ENCODE assay signal across 1 cellular context in the genomic region with DNA sequence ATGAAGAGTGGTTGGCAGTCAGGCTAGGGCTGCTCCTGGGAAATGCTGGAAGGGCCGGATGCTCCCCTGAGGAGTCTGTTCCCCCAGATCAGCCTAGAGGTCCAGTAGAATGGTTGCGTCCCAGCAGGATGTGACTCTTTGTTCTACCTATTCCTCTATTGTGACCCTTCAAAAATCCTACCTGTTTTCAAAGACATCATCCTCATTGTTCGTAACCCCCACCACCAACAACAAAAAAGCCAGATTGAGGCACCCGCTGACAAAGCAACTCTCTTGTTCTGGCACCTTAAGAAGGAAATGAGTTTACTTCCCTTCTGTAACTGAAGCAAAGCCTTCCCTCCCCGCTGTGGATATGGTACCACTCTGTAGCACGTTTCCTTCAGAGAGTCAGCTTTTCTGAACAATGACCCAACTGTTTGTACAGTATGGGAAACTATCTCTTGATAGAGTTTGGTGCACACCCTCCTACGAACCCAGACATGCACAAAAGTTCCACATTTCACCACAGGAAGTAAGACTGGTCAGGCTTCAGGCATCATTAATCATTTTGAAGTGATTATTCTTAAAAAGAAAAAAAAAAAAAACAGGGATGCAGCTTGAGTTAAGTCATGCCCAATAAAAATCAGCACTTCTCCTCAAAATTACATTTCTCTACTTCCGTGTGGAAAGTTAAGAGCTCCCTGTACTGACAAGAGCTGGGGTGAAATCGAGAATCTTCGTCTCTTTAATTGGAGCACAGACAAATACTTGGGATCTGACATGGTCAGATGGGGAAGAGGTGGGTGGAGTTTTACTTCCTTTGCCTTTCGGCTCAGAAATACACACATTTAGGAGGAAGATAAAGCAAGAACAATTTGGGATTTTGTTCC.
TF ChIP-seq lines count a peak whose summit lies in the region.

No MANE protein-coding gene starts in this region.

TF ChIP-seq in H1, 55 proteins besides CTCF, POLR2A, EP300 and RAD21 (continued from another document):
- no peak for TF ChIP-seq CREB1 (IDR thresholded peaks at IDR 0.05)
- TF ChIP-seq, protein P1, sequence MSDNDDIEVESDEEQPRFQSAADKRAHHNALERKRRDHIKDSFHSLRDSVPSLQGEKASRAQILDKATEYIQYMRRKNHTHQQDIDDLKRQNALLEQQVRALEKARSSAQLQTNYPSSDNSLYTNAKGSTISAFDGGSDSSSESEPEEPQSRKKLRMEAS (IDR thresholded peaks at IDR 0.05) = 0 out of 2 replicates have a peak, but pooled peaks have one; percentile 14
- no peak for TF ChIP-seq SIRT6 (IDR thresholded peaks at IDR 0.05; ENCODE audit: low read length)
TF ChIP-seq in H1: peak in this region for 3.
